In the genomic region with DNA sequence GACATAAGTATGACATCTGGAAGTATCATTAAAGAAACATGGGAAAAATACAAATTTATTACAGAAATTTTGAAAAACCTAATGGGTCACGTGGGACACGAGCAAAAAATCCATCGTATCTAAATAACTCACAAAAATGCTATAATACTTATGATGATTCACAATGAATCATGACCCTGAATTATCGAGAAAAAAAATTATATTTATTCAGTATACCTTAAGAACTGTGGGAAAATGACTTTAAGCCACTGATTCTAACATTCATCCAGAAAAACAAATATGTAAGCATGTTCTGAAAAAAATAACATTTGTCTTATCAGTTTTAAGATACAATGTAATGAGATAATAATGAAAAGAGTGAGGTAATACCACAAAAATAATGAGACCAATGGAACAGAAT, we compare ENCODE assay signal across 39 cellular contexts. TPM values are rescaled to one million over a fixed set of nuclear protein-coding genes. Genes with fewer than 3 reads are reported as not detected.
"Had no signal": no experiment of that assay in that cellular context is flagged by ENCODE, and none has a peak within 500 bp of the region (broad histone marks: within the 10 kb centered on the region; RNA-seq: fewer than 3 reads in every experiment).

No MANE protein-coding gene starts in this region.

- ATAC-seq: activated CD8-positive, alpha-beta T cell treated with anti-CD3 and anti-CD28 coated beads for 36 hours; activated naive CD4-positive, alpha-beta T cell treated with anti-CD3 and anti-CD28 coated beads, Interleukin-2, amount 50 U/mL, for 72 hours; activated naive CD8-positive, alpha-beta T cell treated with anti-CD3 and anti-CD28 coated beads, Interleukin-2, amount 50 U/mL, for 24 hours; activated T-cell treated with anti-CD3 and anti-CD28 coated beads, Interleukin-2, amount 50 U/mL, for 4 hours; activated T-cell treated with anti-CD3 and anti-CD28 coated beads, Interleukin-2, amount 50 U/mL, for 72 hours; activated T-helper 17 cell treated with anti-CD3 and anti-CD28 coated beads, Interleukin-2, amount 50 U/mL, for 72 hours had no signal

- H3K4me3 ChIP-seq: ascending aorta, cardiac muscle cell had no signal

- H3K27ac ChIP-seq: ascending aorta, cardiac muscle cell, VCaP had no signal

- H3K36me3 Mint-ChIP-seq: activated CD4-positive, alpha-beta memory T cell treated with anti-CD3 and anti-CD28 coated beads for 36 hours; activated naive CD4-positive, alpha-beta T cell treated with anti-CD3 and anti-CD28 coated beads, Interleukin-2, amount 50 U/mL, for 72 hours; activated naive CD8-positive, alpha-beta T cell treated with anti-CD3 and anti-CD28 coated beads, Interleukin-2, amount 10 ng/mL, durations not matched to agents 7 days and 5 days; brain had no signal

- H3K27ac Mint-ChIP-seq: activated B cell treated with CpG ODN at 0.5 μM for 24 hours; activated CD4-positive, alpha-beta memory T cell treated with anti-CD3 and anti-CD28 coated beads for 36 hours; activated CD4-positive, alpha-beta T cell treated with anti-CD3 and anti-CD28 coated beads, Interleukin-2, amount 10 ng/mL, durations not matched to agents 24 days and 14 days; activated CD8-positive, alpha-beta T cell treated with anti-CD3 and anti-CD28 coated beads for 36 hours; activated naive CD4-positive, alpha-beta T cell treated with anti-CD3 and anti-CD28 coated beads for 36 hours; activated naive CD4-positive, alpha-beta T cell treated with anti-CD3 and anti-CD28 coated beads, Interleukin-2, amount 50 U/mL, for 72 hours; activated naive CD8-positive, alpha-beta T cell treated with anti-CD3 and anti-CD28 coated beads, Interleukin-2, amount 10 ng/mL, durations not matched to agents 7 days and 5 days; activated naive CD8-positive, alpha-beta T cell treated with anti-CD3 and anti-CD28 coated beads, Interleukin-2, amount 50 U/mL, for 24 hours; activated T-cell treated with anti-CD3 and anti-CD28 coated beads, Interleukin-2, amount 50 U/mL, for 72 hours; activated T-helper 1 cell treated with anti-CD3 and anti-CD28 coated beads, Interleukin-12 subunit alpha, Interleukin-12 subunit beta, Interleukin-2, Interleukin-4 antibody, amounts not matched to agents 30 ng/mL and 10 ng/mL and 1 ng/mL, durations not matched to agents 14 hours and 24 hours and 36 hours; activated T-helper 17 cell treated with anti-CD3 and anti-CD28 coated beads, Interleukin-2, amount 50 U/mL, for 72 hours; brain; T-helper 1 cell treated with Interleukin-12 subunit alpha and Interleukin-12 subunit beta and Interleukin-4 antibody, amounts not matched to agents 30 μg/mL and 1 μg/mL, for 36 hours; T-helper 2 cell treated with Interferon-gamma antibody and Interleukin-4, amounts not matched to agents 5 μg/mL and 100 μg/mL, for 36 hours had no signal

- H3K9me3 ChIP-seq: ascending aorta had no signal

- H3K4me1 ChIP-seq: ascending aorta had no signal

- H3K9me3 Mint-ChIP-seq: activated CD4-positive, alpha-beta T cell treated with anti-CD3 and anti-CD28 coated beads, Interleukin-2, amount 10 ng/mL, durations not matched to agents 24 days and 14 days; activated naive CD8-positive, alpha-beta T cell treated with anti-CD3 and anti-CD28 coated beads, Interleukin-2, amount 10 ng/mL, durations not matched to agents 7 days and 5 days; activated naive CD8-positive, alpha-beta T cell treated with anti-CD3 and anti-CD28 coated beads, Interleukin-2, amount 50 U/mL, for 24 hours; activated T-cell treated with anti-CD3 and anti-CD28 coated beads, Interleukin-2, amount 50 U/mL, for 4 hours; activated T-helper 1 cell treated with anti-CD3 and anti-CD28 coated beads, Interleukin-12 subunit alpha, Interleukin-12 subunit beta, Interleukin-2, Interleukin-4 antibody, amounts not matched to agents 30 ng/mL and 10 ng/mL and 1 ng/mL, durations not matched to agents 14 hours and 24 hours and 36 hours; central memory CD8-positive, alpha-beta T cell; T-helper 1 cell treated with Interleukin-12 subunit alpha and Interleukin-12 subunit beta and Interleukin-4 antibody, amounts not matched to agents 30 μg/mL and 1 μg/mL, for 36 hours; T-helper 2 cell treated with Interferon-gamma antibody and Interleukin-4, amounts not matched to agents 5 μg/mL and 100 μg/mL, for 36 hours had no signal

- H3K4me1 Mint-ChIP-seq: activated B cell treated with CpG ODN at 0.5 μM for 24 hours; activated CD4-positive, alpha-beta T cell treated with anti-CD3 and anti-CD28 coated beads, Interleukin-2, amount 10 ng/mL, durations not matched to agents 24 days and 14 days; activated naive CD8-positive, alpha-beta T cell treated with anti-CD3 and anti-CD28 coated beads, Interleukin-2, amount 10 ng/mL, durations not matched to agents 7 days and 5 days; activated naive CD8-positive, alpha-beta T cell treated with anti-CD3 and anti-CD28 coated beads, Interleukin-2, amount 50 U/mL, for 24 hours; activated T-helper 17 cell treated with anti-CD3 and anti-CD28 coated beads, Interleukin-2, amount 50 U/mL, for 72 hours; central memory CD8-positive, alpha-beta T cell had no signal

- H3K36me3 ChIP-seq: ascending aorta, cardiac muscle cell had no signal

- H3K27me3 Mint-ChIP-seq: activated B cell treated with CpG ODN at 0.5 μM for 24 hours; activated CD4-positive, alpha-beta memory T cell treated with anti-CD3 and anti-CD28 coated beads for 36 hours; activated CD4-positive, alpha-beta T cell treated with anti-CD3 and anti-CD28 coated beads, Interleukin-2, amount 10 ng/mL, durations not matched to agents 24 days and 14 days; activated CD8-positive, alpha-beta T cell treated with anti-CD3 and anti-CD28 coated beads for 36 hours; activated naive CD8-positive, alpha-beta T cell treated with anti-CD3 and anti-CD28 coated beads, Interleukin-2, amount 10 ng/mL, durations not matched to agents 7 days and 5 days; activated naive CD8-positive, alpha-beta T cell treated with anti-CD3 and anti-CD28 coated beads, Interleukin-2, amount 50 U/mL, for 24 hours; activated T-helper 17 cell treated with anti-CD3 and anti-CD28 coated beads, Interleukin-2, amount 50 U/mL, for 72 hours; brain; central memory CD8-positive, alpha-beta T cell had no signal

- H3K4me3 Mint-ChIP-seq: activated B cell treated with CpG ODN at 0.5 μM for 24 hours; activated CD4-positive, alpha-beta memory T cell treated with anti-CD3 and anti-CD28 coated beads for 36 hours; activated CD4-positive, alpha-beta T cell treated with anti-CD3 and anti-CD28 coated beads, Interleukin-2, amount 10 ng/mL, durations not matched to agents 24 days and 14 days; activated CD8-positive, alpha-beta T cell treated with anti-CD3 and anti-CD28 coated beads for 36 hours; activated naive CD4-positive, alpha-beta T cell treated with anti-CD3 and anti-CD28 coated beads for 36 hours; activated naive CD8-positive, alpha-beta T cell treated with anti-CD3 and anti-CD28 coated beads, Interleukin-2, amount 10 ng/mL, durations not matched to agents 7 days and 5 days; activated naive CD8-positive, alpha-beta T cell treated with anti-CD3 and anti-CD28 coated beads, Interleukin-2, amount 50 U/mL, for 24 hours; activated T-cell treated with anti-CD3 and anti-CD28 coated beads, Interleukin-2, amount 50 U/mL, for 4 hours; activated T-cell treated with anti-CD3 and anti-CD28 coated beads, Interleukin-2, amount 50 U/mL, for 72 hours; activated T-helper 1 cell treated with anti-CD3 and anti-CD28 coated beads, Interleukin-12 subunit alpha, Interleukin-12 subunit beta, Interleukin-2, Interleukin-4 antibody, amounts not matched to agents 30 ng/mL and 10 ng/mL and 1 ng/mL, durations not matched to agents 14 hours and 24 hours and 36 hours; activated T-helper 17 cell treated with anti-CD3 and anti-CD28 coated beads, Interleukin-2, amount 50 U/mL, for 72 hours; brain; central memory CD8-positive, alpha-beta T cell; T-helper 1 cell treated with Interleukin-12 subunit alpha and Interleukin-12 subunit beta and Interleukin-4 antibody, amounts not matched to agents 30 μg/mL and 1 μg/mL, for 36 hours; T-helper 2 cell treated with Interferon-gamma antibody and Interleukin-4, amounts not matched to agents 5 μg/mL and 100 μg/mL, for 36 hours had no signal

- H3K27me3 ChIP-seq: ascending aorta, cardiac muscle cell had no signal

- DNase-seq: activated B cell treated with CpG ODN at 0.5 μM for 24 hours; activated CD4-positive, alpha-beta memory T cell treated with anti-CD3 and anti-CD28 coated beads for 36 hours; activated CD4-positive, alpha-beta T cell treated with anti-CD3 and anti-CD28 coated beads for 4 hours; activated CD4-positive, alpha-beta T cell treated with anti-CD3 and anti-CD28 coated beads, Interleukin-2, amount 10 ng/mL, durations not matched to agents 24 days and 14 days; activated CD4-positive, alpha-beta T cell treated with anti-CD3 and anti-CD28 coated beads, Interleukin-2, amount 50 U/mL, for 1 hour; activated CD4-positive, alpha-beta T cell treated with anti-CD3 and anti-CD28 coated beads, Interleukin-2, amount 50 U/mL, for 4 hours; activated CD4-positive, CD25-positive, alpha-beta regulatory T cell treated with anti-CD3 and anti-CD28 coated beads, Interleukin-2, amount 50 U/mL, for 72 hours; activated CD8-positive, alpha-beta memory T cell treated with anti-CD3 and anti-CD28 coated beads, Interleukin-2, amount 50 U/mL, for 4 hours; activated CD8-positive, alpha-beta T cell treated with anti-CD3 and anti-CD28 coated beads for 36 hours; activated effector memory CD4-positive, alpha-beta T cell treated with anti-CD3 and anti-CD28 coated beads, Interleukin-2, amount 50 U/mL, for 16 hours; activated gamma-delta T cell treated with Interleukin-2 at 50 U/mL for 16 hours; activated naive CD4-positive, alpha-beta T cell; activated naive CD4-positive, alpha-beta T cell treated with anti-CD3 and anti-CD28 coated beads for 36 hours; activated naive CD4-positive, alpha-beta T cell treated with anti-CD3 and anti-CD28 coated beads, Interleukin-2, amount 50 U/mL, for 16 hours; activated naive CD8-positive, alpha-beta T cell treated with anti-CD3 and anti-CD28 coated beads, Interleukin-2, amount 10 ng/mL, durations not matched to agents 7 days and 5 days; activated naive CD8-positive, alpha-beta T cell treated with anti-CD3 and anti-CD28 coated beads, Interleukin-2, amount 50 U/mL, for 24 hours; activated T-cell treated with anti-CD3 and anti-CD28 coated beads for 4 hours; activated T-cell treated with anti-CD3 and anti-CD28 coated beads, Interleukin-2, amount 50 U/mL, for 1 hour; activated T-cell treated with anti-CD3 and anti-CD28 coated beads, Interleukin-2, amount 50 U/mL, for 4 hours; activated T-cell treated with anti-CD3 and anti-CD28 coated beads, Interleukin-2, amount 50 U/mL, for 72 hours; amygdala; anterior cingulate cortex; caudate nucleus; cerebellar nuclear complex; T-helper 1 cell; T-helper 2 cell; T-helper 9 cell had no signal

- FAIRE-seq: bronchial epithelial cell had no signal

RNA-seq across cellular contexts. Expression of a gene that starts 51.8 kb away (rescaled TPM):
- total RNA-seq: activated B cell treated with CpG ODN at 0.5 μM for 24 hours; activated CD4-positive, alpha-beta memory T cell treated with anti-CD3 and anti-CD28 coated beads for 36 hours; activated CD4-positive, alpha-beta T cell treated with anti-CD3 and anti-CD28 coated beads, Interleukin-2, amount 10 ng/mL, durations not matched to agents 24 days and 14 days; activated CD8-positive, alpha-beta memory T cell treated with anti-CD3 and anti-CD28 coated beads for 36 hours; activated CD8-positive, alpha-beta T cell treated with anti-CD3 and anti-CD28 coated beads for 36 hours; activated naive CD4-positive, alpha-beta T cell treated with anti-CD3 and anti-CD28 coated beads for 36 hours; activated naive CD4-positive, alpha-beta T cell treated with anti-CD3 and anti-CD28 coated beads, Interleukin-2, amount 50 U/mL, for 72 hours; activated naive CD8-positive, alpha-beta T cell treated with anti-CD3 and anti-CD28 coated beads, Interleukin-2, amount 10 ng/mL, durations not matched to agents 7 days and 5 days; activated T-cell treated with anti-CD3 and anti-CD28 coated beads, Interleukin-2, amount 50 U/mL, for 72 hours; activated T-helper 1 cell treated with anti-CD3 and anti-CD28 coated beads, Interleukin-12 subunit alpha, Interleukin-12 subunit beta, Interleukin-2, Interleukin-4 antibody, amounts not matched to agents 30 ng/mL and 10 ng/mL and 1 ng/mL, durations not matched to agents 14 hours and 24 hours and 36 hours; activated T-helper 17 cell treated with anti-CD3 and anti-CD28 coated beads, Interleukin-2, amount 50 U/mL, for 72 hours; bronchial epithelial cell had no signal
